ENCODE assay signal across 7 cellular contexts in genomic region chr10:14736600-14737081, GRCh38. TPM values are rescaled to one million over a fixed set of nuclear protein-coding genes. Genes with fewer than 3 reads are reported as not detected.
A peak's percentile ranks its signal among the peaks of the same experiment; 100 is the strongest.
DNase-seq lines count a peak whose midpoint lies in the region; ATAC-seq and TF ChIP-seq lines count a peak whose summit lies in the region.

No MANE protein-coding gene starts in this region.

- WGBS in transverse colon (ENCODE audit: low coverage in 1 of 2), 2 donors = 43 to 59% methylated on average over 1 to 4 of the region's 4 CpGs

- TF ChIP-seq POLR2A in transverse colon (IDR thresholded peaks at IDR 0.05) = no peak

- peaks cover 3 to 32% (median 15%) of the 10 kb centered on the region in 4 donors for H3K4me1 ChIP-seq in transverse colon
- no peaks in the 10 kb centered on the region for H3K4me1 ChIP-seq in A673 (ENCODE audit: insufficient read depth, low read length, poor library complexity, severe bottlenecking)

- TF ChIP-seq CTCF in brain microvascular endothelial cell (IDR thresholded peaks at IDR 0.05; ENCODE audit: low read depth, low read length, missing control alignments) (peak; percentile 26), transverse colon (IDR thresholded peaks at IDR 0.05) (no peak), omental fat pad (IDR thresholded peaks at IDR 0.05) (no peak), A673 (conservative IDR thresholded peaks at IDR 0.05; ENCODE audit: low read depth, low read length) (no peak)

- H3K27ac ChIP-seq in brain microvascular endothelial cell (peak overlapping the region; percentile 36), transverse colon (peak overlapping the region; percentile 37 to 64 (median 60)), A673 (ENCODE audit: low read depth, low read length, poor library complexity, severe bottlenecking) (no peak overlapping the region)

- no peak overlapping the region for H3K4me3 Mint-ChIP-seq in natural killer cell treated with Interleukin-12 subunit alpha and Interleukin-12 subunit beta and Interleukin-15 and Interleukin-18, amount 100 ng/mL, for 72 hours

- H3K27ac Mint-ChIP-seq in natural killer cell treated with Interleukin-12 subunit alpha and Interleukin-12 subunit beta and Interleukin-15 and Interleukin-18, amount 100 ng/mL, for 72 hours = peak overlapping the region in 1 of 2 donors; percentile 64

- H3K27me3 ChIP-seq in brain microvascular endothelial cell (replicated peaks) (no peaks in the 10 kb centered on the region), transverse colon (no peaks in the 10 kb centered on the region), A673 (replicated peaks; ENCODE audit: insufficient read depth, low read depth, low read length, poor library complexity) (no peaks in the 10 kb centered on the region)

- BruUV-seq in A673 (replicated peaks; lab: Mats Ljungman, UMichigan) = no TSS peak

- in situ Hi-C loops in KBM-7 (cut with MboI; ENCODE audit: low pct_unique_long_range_greater_than_20kb, low sequenced_read_pairs) (no loop called here), brain microvascular endothelial cell (cut with HindIII; ENCODE audit: low pct_ligation_motif_present, low sequenced_read_pairs) (no loop called here), transverse colon (cut with MboI; ENCODE audit: low pct_ligation_motif_present in 1 of 4, low pct_unique_long_range_greater_than_20kb in 1 of 4, low sequenced_read_pairs in 3 of 4) (no loop called here)

- DNase-seq in KBM-7 = peak; percentile 82
- peak; percentile 82 for DNase-seq in brain microvascular endothelial cell
- DNase-seq in medulla oblongata (ENCODE audit: extremely low spot score) = peak; percentile 34
- DNase-seq in transverse colon = no peak
- no peak for DNase-seq in omental fat pad (ENCODE audit: low spot score)
- DNase-seq in natural killer cell treated with Interleukin-12 subunit alpha and Interleukin-12 subunit beta and Interleukin-15 and Interleukin-18, amount 100 ng/mL, for 72 hours (ENCODE audit: low spot score) = no peak
- DNase-seq in A673 (ENCODE audit: low spot score) = no peak

- CTCF ChIA-PET in A673 (lab: Charles Lee) = no interaction called here

- H3K27me3 Mint-ChIP-seq in natural killer cell treated with Interleukin-12 subunit alpha and Interleukin-12 subunit beta and Interleukin-15 and Interleukin-18, amount 100 ng/mL, for 72 hours = no peaks in the 10 kb centered on the region

- H3K4me1 Mint-ChIP-seq in natural killer cell treated with Interleukin-12 subunit alpha and Interleukin-12 subunit beta and Interleukin-15 and Interleukin-18, amount 100 ng/mL, for 72 hours (ENCODE audit: low read depth in 2 of 2) = peaks cover 4 to 5% of the 10 kb centered on the region in 2 donors

- no peak for TF ChIP-seq EP300 in transverse colon (IDR thresholded peaks at IDR 0.05; ENCODE audit: low read depth)

- H3K4me3 ChIP-seq in brain microvascular endothelial cell (ENCODE audit: low read depth, low read length) (no peak overlapping the region), transverse colon (no peak overlapping the region), A673 (ENCODE audit: low read depth, low read length, poor library complexity, severe bottlenecking) (no peak overlapping the region)

- H3K9me3 Mint-ChIP-seq in natural killer cell treated with Interleukin-12 subunit alpha and Interleukin-12 subunit beta and Interleukin-15 and Interleukin-18, amount 100 ng/mL, for 72 hours = no peaks in the 10 kb centered on the region

- no peaks in the 10 kb centered on the region for H3K36me3 Mint-ChIP-seq in natural killer cell treated with Interleukin-12 subunit alpha and Interleukin-12 subunit beta and Interleukin-15 and Interleukin-18, amount 100 ng/mL, for 72 hours

- H3K36me3 ChIP-seq in brain microvascular endothelial cell (replicated peaks) = no peaks in the 10 kb centered on the region
- no peaks in the 10 kb centered on the region for H3K36me3 ChIP-seq in transverse colon
- H3K36me3 ChIP-seq in A673 (ENCODE audit: insufficient read depth, low read length, poor library complexity, severe bottlenecking) = no peaks in the 10 kb centered on the region

- no peak for ATAC-seq in omental fat pad (ENCODE audit: low FRiP score)
- ATAC-seq in natural killer cell treated with Interleukin-12 subunit alpha and Interleukin-12 subunit beta and Interleukin-15 and Interleukin-18, amount 100 ng/mL, for 72 hours = no peak

- H3K9me3 ChIP-seq in transverse colon = no peaks in the 10 kb centered on the region
- H3K9me3 ChIP-seq in A673 (ENCODE audit: low read depth, low read length, poor library complexity, severe bottlenecking) = no peaks in the 10 kb centered on the region

- intact Hi-C loops in transverse colon (cut with DNase I; ENCODE audit: low total_unique reads) (no loop called here), A673 (cut with micrococcal nuclease; ENCODE audit: unreplicated experiment) (no loop called here)

- POLR2A ChIA-PET in A673 (lab: Charles Lee; ENCODE audit: low non-redundant PET) = no interaction called here

RNA-seq across cellular contexts. Expression of gene FAM107B, which starts 38.1 kb away (rescaled TPM):
- total RNA-seq in transverse colon = 10 to 100 TPM; 23.9 to 71.0 (median 52.8) TPM
- 10 to 100 TPM; 27.3 to 77.5 (median 53.7) TPM for total RNA-seq in omental fat pad
- 100 to 1,000 TPM; 226 to 255 TPM for total RNA-seq in natural killer cell treated with Interleukin-12 subunit alpha and Interleukin-12 subunit beta and Interleukin-15 and Interleukin-18, amount 100 ng/mL, for 72 hours
- total RNA-seq in A673 (2021) = 61.6 and 66.1 TPM in 2 replicates

Comparison
In these comparisons a context has a peak if more than half of its experiments do, and no peak if none do; other contexts are left out.
1. DNase-seq: peak in KBM-7 (single experiment), brain microvascular endothelial cell (single experiment) and medulla oblongata (single experiment); none in transverse colon (single experiment), omental fat pad (single experiment), natural killer cell treated with Interleukin-12 subunit alpha and Interleukin-12 subunit beta and Interleukin-15 and Interleukin-18, amount 100 ng/mL, for 72 hours (single experiment) and A673 (single experiment).